In genomic region chr7:143621175-143621574, GRCh38 we compare ENCODE assay signal across 10 cellular contexts. TPM values are rescaled to one million over a fixed set of nuclear protein-coding genes. Genes with fewer than 3 reads are reported as not detected.
DNase-seq lines count a peak whose midpoint lies in the region; ATAC-seq, FAIRE-seq and TF ChIP-seq lines count a peak whose summit lies in the region.
"Not testable (repeated sequence)": the region's sequence is repeated elsewhere in the genome, so short reads cannot be mapped to it uniquely, and the experiment has no call there.
"Had no signal": no experiment of that assay in that cellular context is flagged by ENCODE, and none has a peak within 500 bp of the region (broad histone marks: within the 10 kb centered on the region; RNA-seq: fewer than 3 reads in every experiment).

No MANE protein-coding gene starts in this region.

- TF ChIP-seq RAD21 in HepG2 (CRISPR knock-in tag; IDR thresholded peaks at IDR 0.05) = not testable (repeated sequence)

- FAIRE-seq in H54 (lab: Jason Lieb, UNC) = peak; percentile 48
- FAIRE-seq in HepG2 (lab: Jason Lieb, UNC) = not testable (repeated sequence)

- not testable (repeated sequence) for H3K27ac ChIP-seq in HepG2 (ENCODE audit: extremely low read length, insufficient read depth, low read length); upper lobe of left lung

- H3K27ac Mint-ChIP-seq in activated CD8-positive, alpha-beta memory T cell treated with anti-CD3 and anti-CD28 coated beads, Interleukin-2, amount 10 ng/mL, durations not matched to agents 7 days and 5 days = not testable (repeated sequence)

- WGBS in HepG2 (ENCODE audit: low lambda C conversion rate) = no CpG with 5 or more reads among the region's 16 CpGs
- WGBS in upper lobe of left lung, 2 donors = no CpG with 5 or more reads among the region's 16 CpGs

- not testable (repeated sequence) for H3K9me3 ChIP-seq in HepG2 (ENCODE audit: low read length); upper lobe of left lung

- in situ Hi-C loops in HepG2 (cut with HindIII; ENCODE audit: extremely low pct_ligation_motif_present, low pct_unique_long_range_greater_than_20kb) = not testable (repeated sequence)

- not testable (repeated sequence) for H3K4me3 Mint-ChIP-seq in activated CD8-positive, alpha-beta memory T cell treated with anti-CD3 and anti-CD28 coated beads, Interleukin-2, amount 10 ng/mL, durations not matched to agents 7 days and 5 days

- H3K4me2 ChIP-seq in HepG2 (ENCODE audit: low read depth, low read length) = not testable (repeated sequence)

- not testable (repeated sequence) for H3K36me3 ChIP-seq in HepG2 (replicated peaks in 1 of 2; ENCODE audit: control insufficient read depth in 1 of 2, insufficient read depth in 2 of 2, low read length in 2 of 2); upper lobe of left lung

- TF ChIP-seq EP300 in HepG2 (IDR thresholded peaks at IDR 0.05; ENCODE audit: low read depth in 2 of 2, low read length in 2 of 2); HepG2 (CRISPR knock-in tag; IDR thresholded peaks at IDR 0.05; ENCODE audit: borderline replicate concordance); upper lobe of left lung (IDR thresholded peaks at IDR 0.05): not testable (repeated sequence)

- POLR2A ChIA-PET in HepG2 (lab: Yijun Ruan, JAX) = not testable (repeated sequence)

- intact Hi-C loops in HepG2 (cut with micrococcal nuclease; ENCODE audit: unreplicated experiment) = not testable (repeated sequence)

- not testable (repeated sequence) for H3K27me3 Mint-ChIP-seq in activated CD8-positive, alpha-beta memory T cell treated with anti-CD3 and anti-CD28 coated beads, Interleukin-2, amount 10 ng/mL, durations not matched to agents 7 days and 5 days

- H3K9ac ChIP-seq in HepG2 (ENCODE audit: insufficient read depth, low read depth, low read length) = not testable (repeated sequence)

- not testable (repeated sequence) for H3K79me2 ChIP-seq in HepG2 (ENCODE audit: insufficient read depth, low read length)

- TF ChIP-seq POLR2A in H54 (IDR thresholded peaks at IDR 0.05; ENCODE audit: low read depth, low read length); HepG2 (IDR thresholded peaks at IDR 0.05; ENCODE audit: insufficient read depth in 1 of 2, low read depth in 2 of 2, low read length in 2 of 2); upper lobe of left lung (IDR thresholded peaks at IDR 0.05): not testable (repeated sequence)

- H3K4me1 Mint-ChIP-seq in activated CD8-positive, alpha-beta memory T cell treated with anti-CD3 and anti-CD28 coated beads, Interleukin-2, amount 10 ng/mL, durations not matched to agents 7 days and 5 days = not testable (repeated sequence)

- H3K4me1 ChIP-seq in HepG2 (ENCODE audit: insufficient read depth, low read length); upper lobe of left lung: not testable (repeated sequence)

- H2AFZ ChIP-seq in HepG2 (ENCODE audit: low read length) = not testable (repeated sequence)

- not testable (repeated sequence) for H4K20me1 ChIP-seq in HepG2 (ENCODE audit: insufficient read depth, low read length)

- CTCF ChIA-PET in activated CD8-positive, alpha-beta memory T cell treated with anti-CD3 and anti-CD28 coated beads, Interleukin-2, amount 10 ng/mL, durations not matched to agents 7 days and 5 days (lab: Charles Lee); HepG2 (lab: Yijun Ruan, JAX; ENCODE audit: low intra/inter-chr PET ratio, low total read pairs): not testable (repeated sequence)

- not testable (repeated sequence) for TF ChIP-seq CTCF in HepG2 (CRISPR knock-in tag; IDR thresholded peaks at IDR 0.05); upper lobe of left lung (IDR thresholded peaks at IDR 0.05)

- peak; percentile 29 for ATAC-seq in GM18520 (IDR thresholded peaks at IDR 0.05; ENCODE audit: unreplicated experiment)
- peak; percentile 40 for ATAC-seq in GM19455 (IDR thresholded peaks at IDR 0.05; ENCODE audit: unreplicated experiment)
- peak; percentile 30 for ATAC-seq in HG03039 (IDR thresholded peaks at IDR 0.05; ENCODE audit: unreplicated experiment)
- peak; percentile 42 for ATAC-seq in HG03460 (IDR thresholded peaks at IDR 0.05; ENCODE audit: unreplicated experiment)
- ATAC-seq in activated CD8-positive, alpha-beta memory T cell treated with anti-CD3 and anti-CD28 coated beads, Interleukin-2, amount 10 ng/mL, durations not matched to agents 7 days and 5 days = peak; percentile 53
- peak; percentile 0; the same call in 2 of the 3 replicates for ATAC-seq in HepG2
- ATAC-seq in upper lobe of left lung (ENCODE audit: low FRiP score in 2 of 2) = peak; percentile 23 to 44

- not testable (repeated sequence) for H3K9me3 Mint-ChIP-seq in activated CD8-positive, alpha-beta memory T cell treated with anti-CD3 and anti-CD28 coated beads, Interleukin-2, amount 10 ng/mL, durations not matched to agents 7 days and 5 days (ENCODE audit: low read depth)

- not testable (repeated sequence) for BruUV-seq in HepG2 (replicated peaks; lab: Mats Ljungman, UMichigan)

- H3K36me3 Mint-ChIP-seq in activated CD8-positive, alpha-beta memory T cell treated with anti-CD3 and anti-CD28 coated beads, Interleukin-2, amount 10 ng/mL, durations not matched to agents 7 days and 5 days = not testable (repeated sequence)

- H3K27me3 ChIP-seq in HepG2 (ENCODE audit: control insufficient read depth in 1 of 2, insufficient read depth in 2 of 2, low read length in 2 of 2); upper lobe of left lung: not testable (repeated sequence)

- not testable (repeated sequence) for H3K4me3 ChIP-seq in HepG2 (replicated peaks in 1 of 3; ENCODE audit: insufficient read depth in 1 of 3, low read depth in 2 of 3, low read length in 3 of 3)
- H3K4me3 ChIP-seq in upper lobe of left lung = peak overlapping the region in 1 of 4 donors; percentile 31

- not testable (repeated sequence) for DNase-seq in H54 (ENCODE audit: insufficient read length, low spot score); activated CD8-positive, alpha-beta memory T cell treated with anti-CD3 and anti-CD28 coated beads, Interleukin-2, amount 10 ng/mL, durations not matched to agents 7 days and 5 days; HepG2 (ENCODE audit: low spot score); upper lobe of left lung

RNA-seq across cellular contexts. Expression of gene TCAF2, which starts 0.4 kb away (rescaled TPM):
- 10 to 100 TPM; 20.8 to 24.6 TPM for total RNA-seq in activated CD8-positive, alpha-beta memory T cell treated with anti-CD3 and anti-CD28 coated beads, Interleukin-2, amount 10 ng/mL, durations not matched to agents 7 days and 5 days
- total RNA-seq in HepG2 (2016; rRNA removed; fragmentation: Illumina TruSeq; extraction: Trizol) = 0.04 TPM in 1 of 2 replicates, not detected in the other
- not detected in 2 replicates for total RNA-seq in HepG2 (2016; cell fraction: cytosol; rRNA removed; fragmentation: Illumina TruSeq; extraction: Trizol; ENCODE audit: low read depth)
- total RNA-seq in HepG2 (2016; cell fraction: insoluble cytoplasmic fraction; rRNA removed; fragmentation: Illumina TruSeq; extraction: Trizol) = 0.07 TPM in 1 of 2 replicates, not detected in the other
- 0.03 TPM in 1 of 2 replicates, not detected in the other for total RNA-seq in HepG2 (2016; cell fraction: membrane; rRNA removed; fragmentation: Illumina TruSeq; extraction: Trizol)
- not detected in 2 replicates for total RNA-seq in HepG2 (2016; cell fraction: nucleus; rRNA removed; fragmentation: Illumina TruSeq; extraction: Trizol)
- polyA plus RNA-seq in HepG2 (2011; rRNA removed) = 1.8 and 2.8 TPM in 2 replicates
- 1.4 and 2.0 TPM in 2 replicates for polyA plus RNA-seq in HepG2 (2011; cell fraction: cytosol; rRNA removed)
- 3.3 and 4.9 TPM in 2 replicates for polyA plus RNA-seq in HepG2 (2011; cell fraction: nucleus; rRNA removed)
- 0.38 and 0.40 TPM in 2 replicates for polyA plus RNA-seq in HepG2 (2012)
- polyA plus RNA-seq in HepG2 (2016; cell fraction: cytosol; fragmentation: Illumina TruSeq; extraction: Trizol; ENCODE audit: low read depth) = not detected in 2 replicates
- not detected in 2 replicates for polyA plus RNA-seq in HepG2 (2016; cell fraction: insoluble cytoplasmic fraction; fragmentation: Illumina TruSeq; extraction: Trizol; ENCODE audit: low read depth)
- not detected in 2 replicates for polyA plus RNA-seq in HepG2 (2016; cell fraction: membrane; fragmentation: Illumina TruSeq; extraction: Trizol; ENCODE audit: low read depth)
- polyA plus RNA-seq in HepG2 (2016; cell fraction: nucleus; fragmentation: Illumina TruSeq; extraction: Trizol; ENCODE audit: insufficient read depth, low read depth) = not detected in 2 replicates
- 0.98 and 5.5 TPM in 2 replicates for polyA minus RNA-seq in HepG2 (2011; rRNA and poly(A)+ RNA removed; ENCODE audit: low replicate concordance)
- 1.1 and 1.9 TPM in 2 replicates for polyA minus RNA-seq in HepG2 (2011; cell fraction: cytosol; rRNA and poly(A)+ RNA removed)
- polyA minus RNA-seq in HepG2 (2011; cell fraction: nucleus; rRNA and poly(A)+ RNA removed) = 4.5 and 6.7 TPM in 2 replicates
- 1 to 10 TPM; 2.3 to 7.9 (median 5.7) TPM for total RNA-seq in upper lobe of left lung

RNA-seq across cellular contexts. Expression of gene CTAGE15, which starts 49.6 kb away (rescaled TPM):
- not detected for total RNA-seq in activated CD8-positive, alpha-beta memory T cell treated with anti-CD3 and anti-CD28 coated beads, Interleukin-2, amount 10 ng/mL, durations not matched to agents 7 days and 5 days
- total RNA-seq in HepG2 (2016; rRNA removed; fragmentation: Illumina TruSeq; extraction: Trizol) (not detected in 2 replicates), upper lobe of left lung (1 to 10 TPM in 1 of 6 donors, under 1 TPM in 3, not detected in 2; 0.20 to 4.2 (median 0.53) TPM)
- total RNA-seq in HepG2 (2016; cell fraction: cytosol; rRNA removed; fragmentation: Illumina TruSeq; extraction: Trizol; ENCODE audit: low read depth) = not detected in 2 replicates
- total RNA-seq in HepG2 (2016; cell fraction: insoluble cytoplasmic fraction; rRNA removed; fragmentation: Illumina TruSeq; extraction: Trizol) = not detected in 2 replicates
- not detected in 2 replicates for total RNA-seq in HepG2 (2016; cell fraction: membrane; rRNA removed; fragmentation: Illumina TruSeq; extraction: Trizol)
- not detected in 2 replicates for total RNA-seq in HepG2 (2016; cell fraction: nucleus; rRNA removed; fragmentation: Illumina TruSeq; extraction: Trizol)
- polyA plus RNA-seq in HepG2 (2011; rRNA removed) = not detected in 2 replicates
- polyA plus RNA-seq in HepG2 (2011; cell fraction: cytosol; rRNA removed) = not detected in 2 replicates
- polyA plus RNA-seq in HepG2 (2011; cell fraction: nucleus; rRNA removed) = not detected in 2 replicates
- polyA plus RNA-seq in HepG2 (2012) = not detected in 2 replicates
- not detected in 2 replicates for polyA plus RNA-seq in HepG2 (2016; cell fraction: cytosol; fragmentation: Illumina TruSeq; extraction: Trizol; ENCODE audit: low read depth)
- polyA plus RNA-seq in HepG2 (2016; cell fraction: insoluble cytoplasmic fraction; fragmentation: Illumina TruSeq; extraction: Trizol; ENCODE audit: low read depth) = not detected in 2 replicates
- polyA plus RNA-seq in HepG2 (2016; cell fraction: membrane; fragmentation: Illumina TruSeq; extraction: Trizol; ENCODE audit: low read depth) = not detected in 2 replicates
- not detected in 2 replicates for polyA plus RNA-seq in HepG2 (2016; cell fraction: nucleus; fragmentation: Illumina TruSeq; extraction: Trizol; ENCODE audit: insufficient read depth, low read depth)
- polyA minus RNA-seq in HepG2 (2011; rRNA and poly(A)+ RNA removed; ENCODE audit: low replicate concordance) = not detected in 2 replicates
- not detected in 2 replicates for polyA minus RNA-seq in HepG2 (2011; cell fraction: cytosol; rRNA and poly(A)+ RNA removed)
- polyA minus RNA-seq in HepG2 (2011; cell fraction: nucleus; rRNA and poly(A)+ RNA removed) = not detected in 2 replicates
- total RNA-seq: HT1080, neural crest cell had no signal

Comparison
In these comparisons a context has a peak if more than half of its experiments do, and no peak if none do; other contexts are left out.
1. ATAC-seq: peak in every context shown above with its lines; median percentile 53 in activated CD8-positive, alpha-beta memory T cell treated with anti-CD3 and anti-CD28 coated beads, Interleukin-2, amount 10 ng/mL, durations not matched to agents 7 days and 5 days; 42 in HG03460; 40 in GM19455; 34 in upper lobe of left lung; 30 in HG03039; 29 in GM18520; 0 in HepG2.